ENCODE assay signal across 34 cellular contexts in genomic region chr14:36212987-36213386, GRCh38. TPM values are rescaled to one million over a fixed set of nuclear protein-coding genes. Genes with fewer than 3 reads are reported as not detected.
"Had no signal": no experiment of that assay in that cellular context is flagged by ENCODE, and none has a peak within 500 bp of the region (broad histone marks: within the 10 kb centered on the region; RNA-seq: fewer than 3 reads in every experiment).

No MANE protein-coding gene starts in this region.

- DNase-seq: hypothalamus; immature natural killer cell; kidney; left colon; left lung; lower lobe of right lung; mammary epithelial cell; mesenchymal stem cell; naive thymus-derived CD8-positive, alpha-beta T cell; ovary; retina; right cardiac atrium; sigmoid colon; small intestine; spleen; stimulated activated CD4-positive, alpha-beta T cell treated with anti-CD3 and anti-CD28 coated beads, Interleukin-4, amount 100 ng/mL, for 24 hours; stimulated activated naive CD4-positive, alpha-beta T cell; tibial artery; trophoblast cell; upper lobe of right lung had no signal

- H3K4me1 Mint-ChIP-seq: immature natural killer cell; naive thymus-derived CD8-positive, alpha-beta T cell; nephron; neural crest cell; stimulated activated effector memory CD8-positive, alpha-beta T cell treated with anti-CD3 and anti-CD28 coated beads, Interleukin-12 subunit alpha, Interleukin-12 subunit beta, amount 100 ng/mL, for 72 hours had no signal

- FAIRE-seq: islet of Langerhans, kidney, small intestine, urothelium cell line had no signal

- H3K4me3 Mint-ChIP-seq: immature natural killer cell; nephron; neural crest cell; stimulated activated effector memory CD8-positive, alpha-beta T cell treated with anti-CD3 and anti-CD28 coated beads, Interleukin-12 subunit alpha, Interleukin-12 subunit beta, amount 100 ng/mL, for 72 hours had no signal

- H3K36me3 ChIP-seq: left lung, lower lobe of right lung, neutrophil, ovary, sigmoid colon, spleen, suprapubic skin, thoracic aorta, tibial artery, upper lobe of right lung had no signal

- H3K9me3 Mint-ChIP-seq: naive thymus-derived CD8-positive, alpha-beta T cell; nephron; neural crest cell; stimulated activated effector memory CD8-positive, alpha-beta T cell treated with anti-CD3 and anti-CD28 coated beads, Interleukin-12 subunit alpha, Interleukin-12 subunit beta, amount 100 ng/mL, for 72 hours; stimulated activated naive CD8-positive, alpha-beta T cell treated with anti-CD3 and anti-CD28 coated beads, Interleukin-15, Interleukin-2, amounts not matched to agents 100 ng/mL and 50 ng/mL, for 24 hours had no signal

- ATAC-seq: left colon; left lung; lower lobe of right lung; naive thymus-derived CD8-positive, alpha-beta T cell; right cardiac atrium; upper lobe of right lung had no signal

- H3K4me3 ChIP-seq: left lung, lower lobe of right lung, ovary, sigmoid colon, spleen, suprapubic skin, thoracic aorta, tibial artery, upper lobe of right lung had no signal

- H3K27me3 ChIP-seq: left lung, ovary, suprapubic skin, tibial artery, upper lobe of right lung had no signal

- H3K27ac Mint-ChIP-seq: immature natural killer cell; naive thymus-derived CD8-positive, alpha-beta T cell; nephron; progenitor cell of endocrine pancreas; stimulated activated effector memory CD8-positive, alpha-beta T cell treated with anti-CD3 and anti-CD28 coated beads, Interleukin-12 subunit alpha, Interleukin-12 subunit beta, amount 100 ng/mL, for 72 hours had no signal

- H3K9me3 ChIP-seq: left lung, lower lobe of right lung, neutrophil, ovary, sigmoid colon, spleen, suprapubic skin, thoracic aorta, tibial artery, upper lobe of right lung had no signal

- H3K36me3 Mint-ChIP-seq: immature natural killer cell; naive thymus-derived CD8-positive, alpha-beta T cell; stimulated activated effector memory CD8-positive, alpha-beta T cell treated with anti-CD3 and anti-CD28 coated beads, Interleukin-12 subunit alpha, Interleukin-12 subunit beta, amount 100 ng/mL, for 72 hours had no signal

- H3K27ac ChIP-seq: left lung, lower lobe of right lung, neutrophil, ovary, sigmoid colon, spleen, suprapubic skin, thoracic aorta, tibial artery, upper lobe of right lung had no signal

- H3K4me1 ChIP-seq: left lung, sigmoid colon, spleen, suprapubic skin, tibial artery, upper lobe of right lung had no signal

RNA-seq across cellular contexts. Expression of gene PTCSC3, which starts 36.5 kb away (rescaled TPM):
- total RNA-seq: kidney; left colon; liver; mammary epithelial cell; mucosa of gallbladder; naive thymus-derived CD8-positive, alpha-beta T cell; neural crest cell; omental fat pad; ovary; progenitor cell of endocrine pancreas; right cardiac atrium; sigmoid colon; spleen; subcutaneous adipose tissue; suprapubic skin; thoracic aorta had no signal
- polyA plus RNA-seq: immature natural killer cell; liver; mammary epithelial cell; naive thymus-derived CD8-positive, alpha-beta T cell; ovary; right cardiac atrium; sigmoid colon; small intestine; spleen had no signal
